Comparison of ENCODE assay signal across 1 cellular context in the genomic region with DNA sequence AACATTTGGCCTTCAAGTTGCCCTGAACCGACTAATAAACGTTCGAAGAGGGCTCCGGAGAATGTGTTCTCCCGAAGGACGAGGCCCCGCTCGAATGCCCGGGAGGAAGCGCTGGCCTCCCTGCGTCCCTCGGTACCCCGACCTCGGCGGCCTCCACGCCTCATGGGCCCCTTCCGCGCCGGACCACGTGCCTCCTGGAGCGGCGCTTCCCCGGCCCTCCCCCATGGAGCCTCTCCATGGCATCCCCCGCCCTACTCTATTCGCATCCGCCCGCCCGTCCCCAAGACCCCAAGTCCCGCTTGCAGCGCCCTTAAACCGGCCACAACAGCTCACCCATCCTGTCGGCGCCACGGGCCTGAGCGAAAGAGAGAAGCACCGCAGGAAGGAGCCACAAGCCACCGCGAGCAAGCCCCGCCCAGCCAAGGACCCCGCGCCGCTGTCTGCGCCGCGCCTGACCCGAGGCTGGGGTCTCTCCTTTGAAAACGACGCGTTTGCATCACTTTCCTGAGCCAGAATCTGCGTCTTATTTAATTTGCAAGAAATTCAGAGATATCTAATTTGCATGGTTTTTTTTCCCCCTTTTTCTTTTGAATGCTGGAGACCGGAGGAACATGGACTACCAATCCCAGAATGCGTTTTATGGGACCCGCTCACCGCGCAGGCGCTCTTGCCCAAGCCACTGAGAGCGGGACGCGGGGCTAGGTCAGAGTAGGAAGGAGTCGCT.
TF ChIP-seq lines count a peak whose summit lies in the region.

Gene RPS23 (minus strand): TSS at position 368 of the 724 bp plus-strand sequence. CDS start 31 bp downstream, at position 337.

TF ChIP-seq in H1, 55 proteins besides CTCF, POLR2A, EP300 and RAD21:
- no peak for TF ChIP-seq RFX5 (IDR thresholded peaks at IDR 0.05; ENCODE audit: borderline replicate concordance, low read depth, low read length)
- TF ChIP-seq HDAC2 (IDR thresholded peaks at IDR 0.05; ENCODE audit: borderline replicate concordance in 1 of 2, low read depth in 2 of 2, low read length in 2 of 2) = no peak
- no peak for TF ChIP-seq POU5F1 (IDR thresholded peaks at IDR 0.05; ENCODE audit: low read depth, low read length)
- TF ChIP-seq BRCA1 (IDR thresholded peaks at IDR 0.05; ENCODE audit: low read depth, low read length) = no peak
- no peak for TF ChIP-seq RXRA (IDR thresholded peaks at IDR 0.05; ENCODE audit: insufficient read depth, low read depth, low read length)
- no peak for TF ChIP-seq SUZ12 (IDR thresholded peaks at IDR 0.05; ENCODE audit: low read length)
- TF ChIP-seq, protein P1, sequence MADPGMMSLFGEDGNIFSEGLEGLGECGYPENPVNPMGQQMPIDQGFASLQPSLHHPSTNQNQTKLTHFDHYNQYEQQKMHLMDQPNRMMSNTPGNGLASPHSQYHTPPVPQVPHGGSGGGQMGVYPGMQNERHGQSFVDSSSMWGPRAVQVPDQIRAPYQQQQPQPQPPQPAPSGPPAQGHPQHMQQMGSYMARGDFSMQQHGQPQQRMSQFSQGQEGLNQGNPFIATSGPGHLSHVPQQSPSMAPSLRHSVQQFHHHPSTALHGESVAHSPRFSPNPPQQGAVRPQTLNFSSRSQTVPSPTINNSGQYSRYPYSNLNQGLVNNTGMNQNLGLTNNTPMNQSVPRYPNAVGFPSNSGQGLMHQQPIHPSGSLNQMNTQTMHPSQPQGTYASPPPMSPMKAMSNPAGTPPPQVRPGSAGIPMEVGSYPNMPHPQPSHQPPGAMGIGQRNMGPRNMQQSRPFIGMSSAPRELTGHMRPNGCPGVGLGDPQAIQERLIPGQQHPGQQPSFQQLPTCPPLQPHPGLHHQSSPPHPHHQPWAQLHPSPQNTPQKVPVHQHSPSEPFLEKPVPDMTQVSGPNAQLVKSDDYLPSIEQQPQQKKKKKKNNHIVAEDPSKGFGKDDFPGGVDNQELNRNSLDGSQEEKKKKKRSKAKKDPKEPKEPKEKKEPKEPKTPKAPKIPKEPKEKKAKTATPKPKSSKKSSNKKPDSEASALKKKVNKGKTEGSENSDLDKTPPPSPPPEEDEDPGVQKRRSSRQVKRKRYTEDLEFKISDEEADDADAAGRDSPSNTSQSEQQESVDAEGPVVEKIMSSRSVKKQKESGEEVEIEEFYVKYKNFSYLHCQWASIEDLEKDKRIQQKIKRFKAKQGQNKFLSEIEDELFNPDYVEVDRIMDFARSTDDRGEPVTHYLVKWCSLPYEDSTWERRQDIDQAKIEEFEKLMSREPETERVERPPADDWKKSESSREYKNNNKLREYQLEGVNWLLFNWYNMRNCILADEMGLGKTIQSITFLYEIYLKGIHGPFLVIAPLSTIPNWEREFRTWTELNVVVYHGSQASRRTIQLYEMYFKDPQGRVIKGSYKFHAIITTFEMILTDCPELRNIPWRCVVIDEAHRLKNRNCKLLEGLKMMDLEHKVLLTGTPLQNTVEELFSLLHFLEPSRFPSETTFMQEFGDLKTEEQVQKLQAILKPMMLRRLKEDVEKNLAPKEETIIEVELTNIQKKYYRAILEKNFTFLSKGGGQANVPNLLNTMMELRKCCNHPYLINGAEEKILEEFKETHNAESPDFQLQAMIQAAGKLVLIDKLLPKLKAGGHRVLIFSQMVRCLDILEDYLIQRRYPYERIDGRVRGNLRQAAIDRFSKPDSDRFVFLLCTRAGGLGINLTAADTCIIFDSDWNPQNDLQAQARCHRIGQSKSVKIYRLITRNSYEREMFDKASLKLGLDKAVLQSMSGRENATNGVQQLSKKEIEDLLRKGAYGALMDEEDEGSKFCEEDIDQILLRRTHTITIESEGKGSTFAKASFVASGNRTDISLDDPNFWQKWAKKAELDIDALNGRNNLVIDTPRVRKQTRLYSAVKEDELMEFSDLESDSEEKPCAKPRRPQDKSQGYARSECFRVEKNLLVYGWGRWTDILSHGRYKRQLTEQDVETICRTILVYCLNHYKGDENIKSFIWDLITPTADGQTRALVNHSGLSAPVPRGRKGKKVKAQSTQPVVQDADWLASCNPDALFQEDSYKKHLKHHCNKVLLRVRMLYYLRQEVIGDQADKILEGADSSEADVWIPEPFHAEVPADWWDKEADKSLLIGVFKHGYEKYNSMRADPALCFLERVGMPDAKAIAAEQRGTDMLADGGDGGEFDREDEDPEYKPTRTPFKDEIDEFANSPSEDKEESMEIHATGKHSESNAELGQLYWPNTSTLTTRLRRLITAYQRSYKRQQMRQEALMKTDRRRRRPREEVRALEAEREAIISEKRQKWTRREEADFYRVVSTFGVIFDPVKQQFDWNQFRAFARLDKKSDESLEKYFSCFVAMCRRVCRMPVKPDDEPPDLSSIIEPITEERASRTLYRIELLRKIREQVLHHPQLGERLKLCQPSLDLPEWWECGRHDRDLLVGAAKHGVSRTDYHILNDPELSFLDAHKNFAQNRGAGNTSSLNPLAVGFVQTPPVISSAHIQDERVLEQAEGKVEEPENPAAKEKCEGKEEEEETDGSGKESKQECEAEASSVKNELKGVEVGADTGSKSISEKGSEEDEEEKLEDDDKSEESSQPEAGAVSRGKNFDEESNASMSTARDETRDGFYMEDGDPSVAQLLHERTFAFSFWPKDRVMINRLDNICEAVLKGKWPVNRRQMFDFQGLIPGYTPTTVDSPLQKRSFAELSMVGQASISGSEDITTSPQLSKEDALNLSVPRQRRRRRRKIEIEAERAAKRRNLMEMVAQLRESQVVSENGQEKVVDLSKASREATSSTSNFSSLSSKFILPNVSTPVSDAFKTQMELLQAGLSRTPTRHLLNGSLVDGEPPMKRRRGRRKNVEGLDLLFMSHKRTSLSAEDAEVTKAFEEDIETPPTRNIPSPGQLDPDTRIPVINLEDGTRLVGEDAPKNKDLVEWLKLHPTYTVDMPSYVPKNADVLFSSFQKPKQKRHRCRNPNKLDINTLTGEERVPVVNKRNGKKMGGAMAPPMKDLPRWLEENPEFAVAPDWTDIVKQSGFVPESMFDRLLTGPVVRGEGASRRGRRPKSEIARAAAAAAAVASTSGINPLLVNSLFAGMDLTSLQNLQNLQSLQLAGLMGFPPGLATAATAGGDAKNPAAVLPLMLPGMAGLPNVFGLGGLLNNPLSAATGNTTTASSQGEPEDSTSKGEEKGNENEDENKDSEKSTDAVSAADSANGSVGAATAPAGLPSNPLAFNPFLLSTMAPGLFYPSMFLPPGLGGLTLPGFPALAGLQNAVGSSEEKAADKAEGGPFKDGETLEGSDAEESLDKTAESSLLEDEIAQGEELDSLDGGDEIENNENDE (IDR thresholded peaks at IDR 0.05; ENCODE audit: insufficient replicate concordance, low read length) = no peak
- no peak for TF ChIP-seq CHD2 (IDR thresholded peaks at IDR 0.05; ENCODE audit: low read length)
- TF ChIP-seq TAF7 (optimal IDR thresholded peaks at IDR 0.05; ENCODE audit: borderline replicate concordance, low read depth, low read length) = peak; percentile 99
- TF ChIP-seq GTF2F1 (IDR thresholded peaks at IDR 0.05; ENCODE audit: borderline replicate concordance, low read depth, low read length) = peak; percentile 27; the same call in 1 of the 2 replicates
- TF ChIP-seq SIN3A (conservative IDR thresholded peaks at IDR 0.05 in 1 of 2, IDR thresholded peaks at IDR 0.05 in 1 of 2; ENCODE audit: low read depth in 1 of 2, low read length in 2 of 2) = no peak; a peak in 1 of 4 replicates
- TF ChIP-seq SIX5 (IDR thresholded peaks at IDR 0.05; ENCODE audit: low read depth, low read length) = peak; percentile 39; the same call in 1 of the 2 replicates
- no peak for TF ChIP-seq EGR1 (IDR thresholded peaks at IDR 0.05; ENCODE audit: borderline replicate concordance, low read depth, low read length)
- TF ChIP-seq, protein P2, sequence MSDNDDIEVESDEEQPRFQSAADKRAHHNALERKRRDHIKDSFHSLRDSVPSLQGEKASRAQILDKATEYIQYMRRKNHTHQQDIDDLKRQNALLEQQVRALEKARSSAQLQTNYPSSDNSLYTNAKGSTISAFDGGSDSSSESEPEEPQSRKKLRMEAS (IDR thresholded peaks at IDR 0.05) = peak; percentile 73
- no peak for TF ChIP-seq HDAC6 (IDR thresholded peaks at IDR 0.05; ENCODE audit: low read depth, low read length)
- no peak for TF ChIP-seq CBX5 (IDR thresholded peaks at IDR 0.05; ENCODE audit: low read depth, low read length)
- TF ChIP-seq POLR2AphosphoS5 (IDR thresholded peaks at IDR 0.05; ENCODE audit: low read depth, low read length) = peak; percentile 90
- TF ChIP-seq SRF (IDR thresholded peaks at IDR 0.05; ENCODE audit: low read depth, low read length) = no peak
- TF ChIP-seq RBBP5 (IDR thresholded peaks at IDR 0.05; ENCODE audit: borderline replicate concordance, low read depth, low read length) = 0 out of 2 replicates have a peak, but pooled peaks have one; percentile 37
- TF ChIP-seq ZNF274 (IDR thresholded peaks at IDR 0.05; ENCODE audit: borderline replicate concordance, extremely low read depth, low read length) = no peak
- TF ChIP-seq JUND (IDR thresholded peaks at IDR 0.05; ENCODE audit: low read length) = no peak
- TF ChIP-seq, protein P3, sequence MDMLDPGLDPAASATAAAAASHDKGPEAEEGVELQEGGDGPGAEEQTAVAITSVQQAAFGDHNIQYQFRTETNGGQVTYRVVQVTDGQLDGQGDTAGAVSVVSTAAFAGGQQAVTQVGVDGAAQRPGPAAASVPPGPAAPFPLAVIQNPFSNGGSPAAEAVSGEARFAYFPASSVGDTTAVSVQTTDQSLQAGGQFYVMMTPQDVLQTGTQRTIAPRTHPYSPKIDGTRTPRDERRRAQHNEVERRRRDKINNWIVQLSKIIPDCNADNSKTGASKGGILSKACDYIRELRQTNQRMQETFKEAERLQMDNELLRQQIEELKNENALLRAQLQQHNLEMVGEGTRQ (IDR thresholded peaks at IDR 0.05; ENCODE audit: low read length) = no peak
- peak; percentile 82 for TF ChIP-seq ASH2L (IDR thresholded peaks at IDR 0.05; ENCODE audit: low read length)
- TF ChIP-seq MAFK (IDR thresholded peaks at IDR 0.05; ENCODE audit: low read depth, low read length) = no peak
- no peak for TF ChIP-seq SAP30 (IDR thresholded peaks at IDR 0.05; ENCODE audit: insufficient read depth, insufficient replicate concordance, low read length)
- TF ChIP-seq CEBPB (IDR thresholded peaks at IDR 0.05; ENCODE audit: low read depth, low read length) = no peak
- peak; percentile 14 for TF ChIP-seq NANOG (IDR thresholded peaks at IDR 0.05; ENCODE audit: insufficient read depth, low read depth, low read length, poor library complexity, severe bottlenecking)
- TF ChIP-seq TBP (IDR thresholded peaks at IDR 0.05; ENCODE audit: low read depth, low read length) = peak; percentile 96
- peak; percentile 99 for TF ChIP-seq TAF1 (IDR thresholded peaks at IDR 0.05; ENCODE audit: low read depth, low read length)
- TF ChIP-seq CTBP2 (IDR thresholded peaks at IDR 0.05; ENCODE audit: borderline replicate concordance, insufficient read depth, insufficient read length, low read length) = no peak
- TF ChIP-seq KDM5A (IDR thresholded peaks at IDR 0.05; ENCODE audit: low read length) = no peak; the same call in 1 of the 2 replicates
- no peak for TF ChIP-seq CBX8 (IDR thresholded peaks at IDR 0.05; ENCODE audit: borderline replicate concordance, low read depth, low read length)
- peak; percentile 87 for TF ChIP-seq PHF8 (conservative IDR thresholded peaks at IDR 0.05; ENCODE audit: low read depth, low read length)
- TF ChIP-seq EZH2 (IDR thresholded peaks at IDR 0.05; ENCODE audit: low read depth, low read length, severe bottlenecking) = no peak
- peak; percentile 58; the same call in 1 of the 2 replicates for TF ChIP-seq SP1 (IDR thresholded peaks at IDR 0.05; ENCODE audit: low read depth, low read length)
- TF ChIP-seq KDM1A (IDR thresholded peaks at IDR 0.05; ENCODE audit: borderline replicate concordance, low read length) = no peak
- TF ChIP-seq, protein P4, sequence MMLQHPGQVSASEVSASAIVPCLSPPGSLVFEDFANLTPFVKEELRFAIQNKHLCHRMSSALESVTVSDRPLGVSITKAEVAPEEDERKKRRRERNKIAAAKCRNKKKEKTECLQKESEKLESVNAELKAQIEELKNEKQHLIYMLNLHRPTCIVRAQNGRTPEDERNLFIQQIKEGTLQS (IDR thresholded peaks at IDR 0.05; ENCODE audit: insufficient read depth, low read depth, low read length) = no peak
- peak; percentile 65; the same call in 1 of the 2 replicates for TF ChIP-seq CREB1 (IDR thresholded peaks at IDR 0.05)
- TF ChIP-seq GABPA (IDR thresholded peaks at IDR 0.05; ENCODE audit: borderline replicate concordance, insufficient read depth, low read length) = no peak
- no peak for TF ChIP-seq CHD1 (IDR thresholded peaks at IDR 0.05; ENCODE audit: low read depth, low read length)
- TF ChIP-seq BACH1 (IDR thresholded peaks at IDR 0.05; ENCODE audit: low read length) = no peak
- TF ChIP-seq SIRT6 (IDR thresholded peaks at IDR 0.05; ENCODE audit: low read length) = no peak
- TF ChIP-seq JUN (IDR thresholded peaks at IDR 0.05; ENCODE audit: low read depth, low read length) = no peak
- TF ChIP-seq SP4 (IDR thresholded peaks at IDR 0.05; ENCODE audit: low read length) = peak; percentile 99
- no peak for TF ChIP-seq FOSL1 (IDR thresholded peaks at IDR 0.05; ENCODE audit: insufficient read depth, low read depth, low read length)
- TF ChIP-seq SP2 (IDR thresholded peaks at IDR 0.05; ENCODE audit: low read length) = no peak
- no peak for TF ChIP-seq TCF12 (IDR thresholded peaks at IDR 0.05; ENCODE audit: low read depth, low read length)
- peak; percentile 49 for TF ChIP-seq NRF1 (IDR thresholded peaks at IDR 0.05; ENCODE audit: low read depth, low read length)
- no peak for TF ChIP-seq ATF2 (IDR thresholded peaks at IDR 0.05; ENCODE audit: low read length)
- peak; percentile 35 for TF ChIP-seq KDM4A (IDR thresholded peaks at IDR 0.05; ENCODE audit: low read depth, low read length, severe bottlenecking)
- TF ChIP-seq RNF2 (IDR thresholded peaks at IDR 0.05; ENCODE audit: borderline replicate concordance, low read depth, low read length, missing control alignments, poor library complexity, severe bottlenecking) = no peak
- TF ChIP-seq YY1 (IDR thresholded peaks at IDR 0.05; ENCODE audit: low read depth, low read length) = no peak
- TF ChIP-seq TEAD4 (IDR thresholded peaks at IDR 0.05; ENCODE audit: low read depth, low read length) = no peak
- no peak for TF ChIP-seq BCL11A (IDR thresholded peaks at IDR 0.05; ENCODE audit: low read depth in 2 of 2, low read length in 2 of 2)
- TF ChIP-seq, protein P5, sequence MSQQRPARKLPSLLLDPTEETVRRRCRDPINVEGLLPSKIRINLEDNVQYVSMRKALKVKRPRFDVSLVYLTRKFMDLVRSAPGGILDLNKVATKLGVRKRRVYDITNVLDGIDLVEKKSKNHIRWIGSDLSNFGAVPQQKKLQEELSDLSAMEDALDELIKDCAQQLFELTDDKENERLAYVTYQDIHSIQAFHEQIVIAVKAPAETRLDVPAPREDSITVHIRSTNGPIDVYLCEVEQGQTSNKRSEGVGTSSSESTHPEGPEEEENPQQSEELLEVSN (IDR thresholded peaks at IDR 0.05) = peak; percentile 51; the same call in 1 of the 2 replicates
